Comparison of ENCODE assay signal across 2 cellular contexts in the genomic region with DNA sequence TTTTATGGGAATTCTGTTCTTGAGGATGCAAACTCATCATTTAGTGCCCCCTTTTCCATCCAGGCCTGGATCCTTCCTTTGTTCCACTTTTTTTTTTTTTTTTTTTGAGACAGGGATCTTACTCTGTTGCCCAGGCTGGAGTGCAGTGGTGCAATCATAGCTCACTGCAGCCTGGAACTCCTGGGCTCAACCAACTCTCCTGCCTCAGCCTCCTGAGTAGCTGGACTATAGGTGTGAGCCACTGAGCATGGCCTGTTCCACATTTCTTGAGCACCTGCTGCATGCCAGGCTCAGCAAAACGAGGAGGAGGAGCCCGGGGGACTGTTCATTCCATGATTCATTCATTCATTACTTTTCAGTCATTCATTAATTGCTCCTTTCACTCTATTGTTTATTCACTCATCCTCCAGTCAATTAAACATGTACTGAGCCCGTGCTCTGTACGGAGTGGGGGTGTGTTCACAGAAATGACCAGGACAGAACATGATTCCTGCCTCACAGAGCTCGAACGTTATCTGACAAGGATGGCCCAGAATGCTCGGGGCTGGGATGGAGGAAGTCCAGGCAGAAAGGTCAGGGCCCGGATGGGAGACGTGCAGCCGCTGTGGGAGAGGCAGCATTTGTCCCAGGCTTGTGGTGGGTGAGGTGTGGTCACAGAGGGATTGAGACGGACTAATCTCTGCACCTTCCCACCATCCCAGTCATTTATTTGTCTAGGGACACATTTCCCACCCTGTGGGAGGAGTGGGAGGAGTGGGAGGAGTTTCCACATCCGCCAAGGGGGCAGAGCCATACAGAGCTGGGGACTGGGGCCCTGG.
TF ChIP-seq lines count a peak whose summit lies in the region.

No MANE protein-coding gene starts in this region.

TF ChIP-seq in H1, 55 proteins besides CTCF, POLR2A, EP300 and RAD21:
- TF ChIP-seq BCL11A (IDR thresholded peaks at IDR 0.05; ENCODE audit: low read depth in 2 of 2, low read length in 2 of 2) (no peak), TAF7 (optimal IDR thresholded peaks at IDR 0.05; ENCODE audit: borderline replicate concordance, low read depth, low read length) (no peak), CBX8 (IDR thresholded peaks at IDR 0.05; ENCODE audit: borderline replicate concordance, low read depth, low read length) (no peak)

TF ChIP-seq in liver, 16 proteins besides CTCF, POLR2A, EP300 and RAD21:
- TF ChIP-seq GABPA (IDR thresholded peaks at IDR 0.05 in 1 of 2, conservative IDR thresholded peaks at IDR 0.05 in 1 of 2): no peak
- peak; percentile 75 for TF ChIP-seq NR2F2 (IDR thresholded peaks at IDR 0.05)
- peak; percentile 8 for TF ChIP-seq SP1 (IDR thresholded peaks at IDR 0.05)
TF ChIP-seq in liver: peak in this region for 2.
